In the genomic region with DNA sequence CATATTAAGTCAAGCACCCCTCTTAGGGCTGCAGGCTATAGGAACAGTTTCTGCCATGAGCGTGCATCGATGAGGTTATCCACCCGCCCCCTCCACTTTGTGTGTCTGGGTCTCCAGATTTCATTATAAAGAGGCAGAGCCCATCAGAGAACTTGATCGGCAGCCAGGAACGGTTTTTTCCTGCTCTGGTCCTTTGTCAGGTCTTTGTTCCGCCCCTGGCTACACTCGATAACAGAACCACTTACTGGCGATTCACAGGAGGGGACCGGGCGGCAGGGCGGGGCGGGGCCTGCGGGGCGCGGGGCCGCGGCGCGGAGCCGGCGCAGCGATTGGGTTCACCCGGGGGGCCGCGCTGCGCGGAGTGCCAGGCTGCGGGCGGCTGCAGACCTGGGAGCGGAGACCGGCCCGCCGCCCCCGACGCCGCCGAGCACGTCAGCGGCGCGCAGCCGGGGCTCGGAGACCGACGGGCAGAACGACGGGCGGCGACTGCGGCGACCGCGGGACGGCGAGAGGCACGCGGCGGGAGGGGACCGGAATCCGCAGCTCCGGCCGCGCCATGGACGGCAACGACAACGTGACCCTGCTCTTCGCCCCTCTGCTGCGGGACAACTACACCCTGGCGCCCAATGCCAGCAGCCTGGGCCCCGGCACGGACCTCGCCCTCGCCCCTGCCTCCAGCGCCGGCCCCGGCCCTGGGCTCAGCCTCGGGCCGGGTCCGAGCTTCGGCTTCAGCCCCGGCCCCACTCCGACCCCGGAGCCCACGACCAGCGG, we compare ENCODE assay signal across 8 cellular contexts. TPM values are rescaled to one million over a fixed set of nuclear protein-coding genes. Genes with fewer than 3 reads are reported as not detected.
A peak's percentile ranks its signal among the peaks of the same experiment; 100 is the strongest.
DNase-seq lines count a peak whose midpoint lies in the region; ATAC-seq and TF ChIP-seq lines count a peak whose summit lies in the region.

A gene with protein sequence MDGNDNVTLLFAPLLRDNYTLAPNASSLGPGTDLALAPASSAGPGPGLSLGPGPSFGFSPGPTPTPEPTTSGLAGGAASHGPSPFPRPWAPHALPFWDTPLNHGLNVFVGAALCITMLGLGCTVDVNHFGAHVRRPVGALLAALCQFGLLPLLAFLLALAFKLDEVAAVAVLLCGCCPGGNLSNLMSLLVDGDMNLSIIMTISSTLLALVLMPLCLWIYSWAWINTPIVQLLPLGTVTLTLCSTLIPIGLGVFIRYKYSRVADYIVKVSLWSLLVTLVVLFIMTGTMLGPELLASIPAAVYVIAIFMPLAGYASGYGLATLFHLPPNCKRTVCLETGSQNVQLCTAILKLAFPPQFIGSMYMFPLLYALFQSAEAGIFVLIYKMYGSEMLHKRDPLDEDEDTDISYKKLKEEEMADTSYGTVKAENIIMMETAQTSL (plus strand): TSS at position 338 of the 771 bp plus-strand sequence. CDS start 219 bp downstream, at position 557.

- H3K9me3 ChIP-seq in naive thymus-derived CD4-positive, alpha-beta T cell (ENCODE audit: control insufficient read depth in 2 of 3, low read length in 3 of 3): no peaks in the 10 kb centered on the region

- H3K27ac ChIP-seq in naive thymus-derived CD4-positive, alpha-beta T cell (ENCODE audit: low read depth, low read length): no peak within 1 kb of the TSS

- peaks cover 0 to 4% of the 10 kb centered on the region in 2 donors for H3K4me1 ChIP-seq in naive thymus-derived CD4-positive, alpha-beta T cell (ENCODE audit: control insufficient read depth in 2 of 2, insufficient read depth in 2 of 2, low read length in 2 of 2)

- H3K4me3 ChIP-seq in astrocyte of the spinal cord (ENCODE audit: low read depth, low read length): peak within 1 kb of the TSS; percentile 20
- peak within 1 kb of the TSS; percentile 33 for H3K4me3 ChIP-seq in naive thymus-derived CD4-positive, alpha-beta T cell (ENCODE audit: low read length)

- POLR2A ChIA-PET in activated CD4-positive, alpha-beta T cell treated with anti-CD3 and anti-CD28 coated beads for 36 hours (lab: Charles Lee): no interaction called here
- POLR2A ChIA-PET in naive thymus-derived CD4-positive, alpha-beta T cell (lab: Charles Lee): interaction anchor here (0.7 kb wide), 1 partner anchor 10 kb away, joined by 3 read pairs; no protein-coding TSS in a partner anchor

- TF ChIP-seq CTCF in astrocyte of the spinal cord (IDR thresholded peaks at IDR 0.05; ENCODE audit: low read depth, low read length): no peak

- peak; percentile 42 for ATAC-seq in activated CD4-positive, alpha-beta T cell treated with anti-CD3 and anti-CD28 coated beads for 36 hours
- peak; percentile 46 for ATAC-seq in naive thymus-derived CD4-positive, alpha-beta T cell
- no peak for ATAC-seq in HG02798 (IDR thresholded peaks at IDR 0.05; ENCODE audit: poor library complexity, unreplicated experiment)

- H3K9me3 Mint-ChIP-seq in activated CD4-positive, alpha-beta T cell treated with anti-CD3 and anti-CD28 coated beads for 36 hours (ENCODE audit: low read depth): no peaks in the 10 kb centered on the region
- H3K9me3 Mint-ChIP-seq in naive thymus-derived CD4-positive, alpha-beta T cell: peaks cover 0 to 4% (median 0%) of the 10 kb centered on the region in 11 donors

- CTCF ChIA-PET in activated CD4-positive, alpha-beta T cell treated with anti-CD3 and anti-CD28 coated beads for 36 hours (lab: Charles Lee): no interaction called here
- CTCF ChIA-PET in naive thymus-derived CD4-positive, alpha-beta T cell (lab: Charles Lee): no interaction called here

- intact Hi-C loops in activated CD4-positive, alpha-beta T cell treated with anti-CD3 and anti-CD28 coated beads for 36 hours (cut with DNase I, micrococcal nuclease): loop anchor here in 1 of 2 experiments (10.0 kb wide), 1 partner anchor 168 kb away; no protein-coding TSS in a partner anchor
- intact Hi-C loops in naive thymus-derived CD4-positive, alpha-beta T cell (cut with micrococcal nuclease): no loop called here

- in situ Hi-C loops in astrocyte of the spinal cord (cut with HindIII; ENCODE audit: low sequenced_read_pairs) (no loop called here), G401 (cut with HindIII; ENCODE audit: low sequenced_read_pairs) (no loop called here)

- H3K27ac Mint-ChIP-seq in activated CD4-positive, alpha-beta T cell treated with anti-CD3 and anti-CD28 coated beads for 36 hours: no peak within 1 kb of the TSS
- peak within 1 kb of the TSS in 3 of 9 donors; percentile 15 to 48 (median 30) for H3K27ac Mint-ChIP-seq in naive thymus-derived CD4-positive, alpha-beta T cell

- peaks cover 12 to 27% of the 10 kb centered on the region in 2 donors for H3K27me3 ChIP-seq in naive thymus-derived CD4-positive, alpha-beta T cell (ENCODE audit: control insufficient read depth in 2 of 2, insufficient read depth in 2 of 2, low read length in 2 of 2)

- H3K4me3 Mint-ChIP-seq in activated CD4-positive, alpha-beta T cell treated with anti-CD3 and anti-CD28 coated beads for 36 hours: peak within 1 kb of the TSS; percentile 38
- H3K4me3 Mint-ChIP-seq in naive thymus-derived CD4-positive, alpha-beta T cell: peak within 1 kb of the TSS; percentile 69 to 89 (median 80)

- H3K36me3 Mint-ChIP-seq in activated CD4-positive, alpha-beta T cell treated with anti-CD3 and anti-CD28 coated beads for 36 hours (ENCODE audit: low read depth): no peaks in the 10 kb centered on the region
- peaks cover 0 to 9% (median 4%) of the 10 kb centered on the region in 5 donors for H3K36me3 Mint-ChIP-seq in naive thymus-derived CD4-positive, alpha-beta T cell

- peaks cover 7% of the 10 kb centered on the region for H3K4me1 Mint-ChIP-seq in activated CD4-positive, alpha-beta T cell treated with anti-CD3 and anti-CD28 coated beads for 36 hours
- peaks cover 16 to 21% (median 17%) of the 10 kb centered on the region in 7 donors for H3K4me1 Mint-ChIP-seq in naive thymus-derived CD4-positive, alpha-beta T cell

- no peaks in the 10 kb centered on the region for H3K36me3 ChIP-seq in naive thymus-derived CD4-positive, alpha-beta T cell (ENCODE audit: control insufficient read depth in 2 of 3, insufficient read depth in 3 of 3, low read length in 3 of 3)

- peak; percentile 31 for DNase-seq in activated CD4-positive, alpha-beta T cell treated with anti-CD3 and anti-CD28 coated beads for 36 hours
- no peak for DNase-seq in activated CD4-positive, alpha-beta T cell treated with anti-CD3 and anti-CD28 coated beads for 4 hours
- DNase-seq in NCI-H510A (lab: John Stamatoyannopoulos, UW): peak; percentile 51
- DNase-seq in astrocyte of the spinal cord (ENCODE audit: low read depth, low spot score): no peak
- peak in 1 of 9 donors; percentile 32 for DNase-seq in naive thymus-derived CD4-positive, alpha-beta T cell
- DNase-seq in G401 (ENCODE audit: low spot score): no peak
- DNase-seq in superior temporal gyrus (ENCODE audit: extremely low spot score): no peak

- H3K27me3 Mint-ChIP-seq in activated CD4-positive, alpha-beta T cell treated with anti-CD3 and anti-CD28 coated beads for 36 hours: peaks cover 54% of the 10 kb centered on the region
- peaks cover 57 to 76% (median 66%) of the 10 kb centered on the region in 5 donors for H3K27me3 Mint-ChIP-seq in naive thymus-derived CD4-positive, alpha-beta T cell

RNA-seq across cellular contexts. Expression of the gene that starts here (rescaled TPM):
- not detected for total RNA-seq in activated CD4-positive, alpha-beta T cell treated with anti-CD3 and anti-CD28 coated beads for 36 hours
- total RNA-seq in naive thymus-derived CD4-positive, alpha-beta T cell: under 1 TPM in 2 of 5 experiments, not detected in 3; 0.16 to 0.17 TPM
- under 1 TPM in 1 of 2 donors, not detected in 1; 0.09 TPM for polyA plus RNA-seq in naive thymus-derived CD4-positive, alpha-beta T cell
- total RNA-seq in G401 (2014; rRNA removed; shearing (Covaris generic)): not detected in 2 replicates

Comparison
In these comparisons a context has a peak if more than half of its experiments do, and no peak if none do; other contexts are left out.
1. Peak in DNase-seq and ATAC-seq in activated CD4-positive, alpha-beta T cell treated with anti-CD3 and anti-CD28 coated beads for 36 hours; RNA of the gene not detected or under 1 TPM.
2. Peak in ATAC-seq and H3K4me3 ChIP-seq in naive thymus-derived CD4-positive, alpha-beta T cell; RNA of the gene not detected or under 1 TPM.